ENCODE assay signal across 16 cellular contexts in the genomic region with DNA sequence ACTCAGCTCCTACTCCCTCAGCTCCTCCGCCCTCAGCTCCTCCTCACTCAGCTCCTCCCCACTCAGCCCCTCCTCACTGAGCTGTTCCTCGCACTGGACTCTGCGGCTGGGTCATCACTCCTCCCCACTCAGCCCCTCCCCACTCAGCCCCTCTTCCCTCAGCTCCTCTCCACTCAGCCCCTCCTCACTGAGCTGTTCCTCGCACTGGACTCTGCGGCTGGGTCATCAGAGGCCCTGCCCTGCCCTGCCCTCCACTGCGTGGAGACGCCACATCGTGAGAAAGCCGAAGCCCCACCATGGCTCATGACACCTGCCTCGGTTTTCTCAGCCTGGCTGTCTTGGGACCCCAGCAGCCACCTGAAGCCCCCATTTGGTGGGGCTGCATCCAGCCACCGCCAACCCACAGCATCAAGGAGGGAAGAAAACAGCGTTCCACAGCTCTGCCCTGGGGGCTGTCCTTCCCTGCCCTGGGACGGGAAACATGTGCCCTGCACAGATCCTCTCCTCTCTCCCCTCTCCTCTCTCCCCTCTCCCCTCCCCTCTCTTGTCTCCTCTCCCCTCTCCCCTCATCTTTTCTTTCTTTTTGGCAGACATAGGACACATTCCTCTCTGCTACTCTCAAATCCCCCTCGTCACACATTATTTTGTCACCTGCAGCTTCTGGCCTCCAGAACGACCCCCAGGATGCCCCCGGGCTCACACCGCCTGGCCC. TPM values are rescaled to one million over a fixed set of nuclear protein-coding genes. Genes with fewer than 3 reads are reported as not detected.
DNase-seq lines count a peak whose midpoint lies in the region; ATAC-seq, FAIRE-seq and TF ChIP-seq lines count a peak whose summit lies in the region.
"Had no signal": no experiment of that assay in that cellular context is flagged by ENCODE, and none has a peak within 500 bp of the region (broad histone marks: within the 10 kb centered on the region; RNA-seq: fewer than 3 reads in every experiment).

No MANE protein-coding gene starts in this region.

- H3K4me3 ChIP-seq in left ventricle myocardium inferior (no peak overlapping the region), right atrium auricular region (no peak overlapping the region), SK-N-SH (ENCODE audit: low read depth in 2 of 2, low read length in 1 of 2) (peak overlapping the region in 1 of 2 experiments; percentile 37; a peak in 1 of 4 replicates), kidney (ENCODE audit: low read length in 2 of 2) (no peak overlapping the region), tibial artery (peak overlapping the region; percentile 21 to 45)
- H3K4me3 ChIP-seq: GM12878, PC-9, right lobe of liver had no signal

- TF ChIP-seq CTCF in left ventricle myocardium inferior (IDR thresholded peaks at IDR 0.05; ENCODE audit: borderline replicate concordance): no peak
- TF ChIP-seq CTCF in right atrium auricular region (IDR thresholded peaks at IDR 0.05): no peak
- no peak for TF ChIP-seq CTCF in SK-N-SH (IDR thresholded peaks at IDR 0.05)
- TF ChIP-seq CTCF in kidney (IDR thresholded peaks at IDR 0.05; ENCODE audit: borderline replicate concordance, extremely low read depth, insufficient read depth): no peak
- no peak for TF ChIP-seq CTCF in tibial artery (IDR thresholded peaks at IDR 0.05)

- peak; percentile 10 for DNase-seq in left ventricle myocardium inferior
- no peak for DNase-seq in right atrium auricular region (ENCODE audit: low spot score)
- DNase-seq in SK-N-SH: no peak
- peak; percentile 72 for DNase-seq in kidney
- no peak for DNase-seq in tibial artery
- no peak for DNase-seq in ecto neural progenitor cell (ENCODE audit: low spot score)
- no peak for DNase-seq in left colon
- DNase-seq in hippocampal formation (lab: John Stamatoyannopoulos, UW): no peak
- DNase-seq: activated CD4-positive, alpha-beta T cell treated with anti-CD3 and anti-CD28 coated beads, Interleukin-2, amount 50 U/mL, for 1 hour; NCI-H1092; PC-9; stimulated activated CD4-positive, alpha-beta T cell treated with anti-CD3 and anti-CD28 coated beads, Interleukin-1b, Interleukin-23, amount 100 ng/mL, for 48 hours had no signal

- no peak for FAIRE-seq in kidney (lab: Jason Lieb, UNC)
- FAIRE-seq: GM12878, islet of Langerhans had no signal

- CTCF ChIA-PET in SK-N-SH (lab: Yijun Ruan, JAX): interaction anchor here (0.8 to 5.3 kb wide), 5 partner anchors 8 to 258 kb away, joined by 3 to 33 read pairs (median 3); no protein-coding TSS in a partner anchor

- no peaks in the 10 kb centered on the region for H3K79me2 ChIP-seq in SK-N-SH (ENCODE audit: insufficient read depth)

- H3K36me3 ChIP-seq in left ventricle myocardium inferior: no peaks in the 10 kb centered on the region
- peaks cover 8% of the 10 kb centered on the region for H3K36me3 ChIP-seq in right atrium auricular region
- H3K36me3 ChIP-seq in SK-N-SH (replicated peaks in 1 of 2; ENCODE audit: control insufficient read depth in 1 of 2, insufficient read depth in 2 of 2, low read length in 1 of 2): no peaks in the 10 kb centered on the region
- peaks cover 3 to 9% of the 10 kb centered on the region in 2 donors for H3K36me3 ChIP-seq in kidney (ENCODE audit: control insufficient read depth in 1 of 2, insufficient read depth in 2 of 2, low read length in 2 of 2)
- H3K36me3 ChIP-seq in tibial artery: peaks cover 0 to 17% (median 15%) of the 10 kb centered on the region in 3 donors
- H3K36me3 ChIP-seq: right lobe of liver had no signal

- peak overlapping the region; percentile 78; the same call in 1 of the 2 replicates for H3K4me2 ChIP-seq in SK-N-SH
- H3K4me2 ChIP-seq: PC-9 had no signal

- H3K9me3 ChIP-seq in left ventricle myocardium inferior (replicated peaks): no peaks in the 10 kb centered on the region
- no peaks in the 10 kb centered on the region for H3K9me3 ChIP-seq in right atrium auricular region
- no peaks in the 10 kb centered on the region for H3K9me3 ChIP-seq in SK-N-SH
- no peaks in the 10 kb centered on the region for H3K9me3 ChIP-seq in kidney (ENCODE audit: control insufficient read depth in 1 of 2, low read length in 2 of 2)
- H3K9me3 ChIP-seq in tibial artery: no peaks in the 10 kb centered on the region
- H3K9me3 ChIP-seq: right lobe of liver had no signal

- no peak for TF ChIP-seq EP300 in SK-N-SH (IDR thresholded peaks at IDR 0.05; ENCODE audit: borderline replicate concordance in 1 of 2, low read depth in 1 of 2, low read length in 1 of 2)

- ATAC-seq in left colon: no peak

- intact Hi-C loops in left ventricle myocardium inferior (cut with micrococcal nuclease): no loop called here
- intact Hi-C loops in kidney (cut with DNase I): no loop called here
- intact Hi-C loops in tibial artery (cut with DNase I; ENCODE audit: low total_unique reads): no loop called here
- intact Hi-C loops in left colon (cut with DNase I, micrococcal nuclease): no loop called here

- H4K20me1 ChIP-seq in SK-N-SH (ENCODE audit: insufficient read depth): no peaks in the 10 kb centered on the region

- H3K9ac ChIP-seq in SK-N-SH (no peak overlapping the region), kidney (ENCODE audit: low read length in 2 of 2) (no peak overlapping the region)

- WGBS in SK-N-SH (ENCODE audit: low lambda C conversion rate): 19% methylated on average over 16 of the region's 17 CpGs

- peaks cover 11% of the 10 kb centered on the region for H3F3A ChIP-seq in SK-N-SH (replicated peaks; ENCODE audit: insufficient read depth)

- no peak overlapping the region for H2AFZ ChIP-seq in SK-N-SH (ENCODE audit: low read depth)
- H2AFZ ChIP-seq: PC-9 had no signal

- H3K9me2 ChIP-seq in SK-N-SH: no peaks in the 10 kb centered on the region

- no peak for TF ChIP-seq RAD21 in SK-N-SH (IDR thresholded peaks at IDR 0.05; ENCODE audit: low read length)

- H3K4me1 ChIP-seq in left ventricle myocardium inferior: peaks cover 4% of the 10 kb centered on the region
- no peaks in the 10 kb centered on the region for H3K4me1 ChIP-seq in right atrium auricular region
- peaks cover 0 to 2% of the 10 kb centered on the region in 2 experiments; a peak in 1 of 4 replicates for H3K4me1 ChIP-seq in SK-N-SH (ENCODE audit: control insufficient read depth in 1 of 2, insufficient read depth in 2 of 2, low read depth in 1 of 2, low read length in 1 of 2)
- H3K4me1 ChIP-seq in kidney (ENCODE audit: control insufficient read depth in 1 of 2, insufficient read depth in 1 of 2, low read depth in 1 of 2, low read length in 2 of 2): peaks cover 0 to 6% of the 10 kb centered on the region in 2 donors
- H3K4me1 ChIP-seq in tibial artery: peaks cover 0 to 19% (median 17%) of the 10 kb centered on the region in 4 donors

- POLR2A ChIA-PET in SK-N-SH (lab: Yijun Ruan, JAX): no interaction called here

- peaks cover 50% of the 10 kb centered on the region for H3K27me3 ChIP-seq in left ventricle myocardium inferior (ENCODE audit: low read depth)
- H3K27me3 ChIP-seq in right atrium auricular region: no peaks in the 10 kb centered on the region
- peaks cover 17% of the 10 kb centered on the region for H3K27me3 ChIP-seq in SK-N-SH (ENCODE audit: insufficient read depth)
- no peaks in the 10 kb centered on the region for H3K27me3 ChIP-seq in tibial artery
- H3K27me3 ChIP-seq: brain microvascular endothelial cell, right lobe of liver had no signal

- H3K27ac ChIP-seq in left ventricle myocardium inferior (replicated peaks) (no peak overlapping the region), right atrium auricular region (no peak overlapping the region), SK-N-SH (ENCODE audit: low read depth in 2 of 2, low read length in 1 of 2) (no peak overlapping the region), kidney (ENCODE audit: low read depth in 2 of 2, low read length in 2 of 2) (no peak overlapping the region), tibial artery (peak overlapping the region; percentile 54 to 61)
- H3K27ac ChIP-seq: brain microvascular endothelial cell, PC-9 had no signal

TF ChIP-seq in SK-N-SH, 30 proteins besides CTCF, POLR2A, EP300 and RAD21 (continues in another document):
- TF ChIP-seq TEAD4 (IDR thresholded peaks at IDR 0.05; ENCODE audit: borderline replicate concordance, insufficient read depth) (no peak), JUND (IDR thresholded peaks at IDR 0.05) (no peak), YY1 (IDR thresholded peaks at IDR 0.05; ENCODE audit: low read depth) (no peak), SMC3 (IDR thresholded peaks at IDR 0.05; ENCODE audit: low read depth, low read length) (no peak), SIN3A (IDR thresholded peaks at IDR 0.05; ENCODE audit: borderline replicate concordance, low read depth, low read length) (no peak), CHD2 (IDR thresholded peaks at IDR 0.05; ENCODE audit: low read length, partially characterized antibody) (no peak), MXI1 (IDR thresholded peaks at IDR 0.05; ENCODE audit: low read depth, low read length) (no peak)
- TF ChIP-seq, protein P1, sequence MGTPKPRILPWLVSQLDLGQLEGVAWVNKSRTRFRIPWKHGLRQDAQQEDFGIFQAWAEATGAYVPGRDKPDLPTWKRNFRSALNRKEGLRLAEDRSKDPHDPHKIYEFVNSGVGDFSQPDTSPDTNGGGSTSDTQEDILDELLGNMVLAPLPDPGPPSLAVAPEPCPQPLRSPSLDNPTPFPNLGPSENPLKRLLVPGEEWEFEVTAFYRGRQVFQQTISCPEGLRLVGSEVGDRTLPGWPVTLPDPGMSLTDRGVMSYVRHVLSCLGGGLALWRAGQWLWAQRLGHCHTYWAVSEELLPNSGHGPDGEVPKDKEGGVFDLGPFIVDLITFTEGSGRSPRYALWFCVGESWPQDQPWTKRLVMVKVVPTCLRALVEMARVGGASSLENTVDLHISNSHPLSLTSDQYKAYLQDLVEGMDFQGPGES (IDR thresholded peaks at IDR 0.05; ENCODE audit: low read depth, low read length): no peak

RNA-seq across cellular contexts. Expression of a gene that starts 17.7 kb away (rescaled TPM):
- total RNA-seq in left ventricle myocardium inferior (10.3 TPM), right atrium auricular region (1 to 10 TPM; 6.9 to 9.9 TPM), kidney (20.0 TPM), left colon (10 to 100 TPM; 13.3 to 19.9 TPM)
- polyA plus RNA-seq in SK-N-SH (2012; rRNA removed) (8.3 and 12.9 TPM in 2 replicates), kidney (ENCODE audit: insufficient read depth, low read depth, low replicate concordance) (22.3 TPM)
- 5.0 and 8.1 TPM in 2 replicates for polyA plus RNA-seq in SK-N-SH (2012; cell fraction: cytosol; rRNA removed)
- polyA plus RNA-seq in SK-N-SH (2012; cell fraction: nucleus; rRNA removed): 17.1 and 25.2 TPM in 2 replicates

RNA-seq across cellular contexts. Expression of a gene that starts 17.8 kb away (rescaled TPM):
- 9.0 TPM for total RNA-seq in left ventricle myocardium inferior
- 1 to 10 TPM; 6.6 to 8.0 TPM for total RNA-seq in right atrium auricular region
- 14.4 and 17.3 TPM in 2 replicates for polyA plus RNA-seq in SK-N-SH (2012; rRNA removed)
- 4.5 and 5.9 TPM in 2 replicates for polyA plus RNA-seq in SK-N-SH (2012; cell fraction: cytosol; rRNA removed)
- 65.1 and 90.9 TPM in 2 replicates for polyA plus RNA-seq in SK-N-SH (2012; cell fraction: nucleus; rRNA removed)
- 19.6 TPM for total RNA-seq in kidney
- polyA plus RNA-seq in kidney (ENCODE audit: insufficient read depth, low read depth, low replicate concordance): 10.3 TPM
- total RNA-seq in left colon: 10 to 100 TPM; 15.2 to 16.7 TPM

Comparison
In these comparisons a context has a peak if more than half of its experiments do, and no peak if none do; other contexts are left out.
1. DNase-seq: peak in left ventricle myocardium inferior (single experiment) and kidney (single experiment); none in right atrium auricular region (single experiment), SK-N-SH (single experiment), tibial artery (0 of 2), ecto neural progenitor cell (single experiment), left colon (0 of 2) and hippocampal formation (0 of 2).
2. H3K27ac ChIP-seq: peak in tibial artery (2 of 2); none in left ventricle myocardium inferior (single experiment), right atrium auricular region (0 of 2), SK-N-SH (0 of 2) and kidney (0 of 2).
3. H3K4me3 ChIP-seq: peak in tibial artery (2 of 2); none in left ventricle myocardium inferior (single experiment), right atrium auricular region (0 of 2) and kidney (0 of 2).